In genomic region chr4:76211769-76212168, GRCh38 we compare ENCODE assay signal across 1 cellular context.
TF ChIP-seq lines count a peak whose summit lies in the region.

No MANE protein-coding gene starts in this region.

TF ChIP-seq in K562, 482 proteins besides CTCF, POLR2A, EP300 and RAD21 (continued from another document):
- TF ChIP-seq ZBTB26 (CRISPR knock-in tag; IDR thresholded peaks at IDR 0.05) = no peak
- TF ChIP-seq HIVEP1 (CRISPR knock-in tag; IDR thresholded peaks at IDR 0.05) = no peak
- TF ChIP-seq MIER1 (IDR thresholded peaks at IDR 0.05; ENCODE audit: low read depth) = 0 out of 2 replicates have a peak, but pooled peaks have one; percentile 56
